10 cellular contexts compared by ENCODE assay signal in the genomic region with DNA sequence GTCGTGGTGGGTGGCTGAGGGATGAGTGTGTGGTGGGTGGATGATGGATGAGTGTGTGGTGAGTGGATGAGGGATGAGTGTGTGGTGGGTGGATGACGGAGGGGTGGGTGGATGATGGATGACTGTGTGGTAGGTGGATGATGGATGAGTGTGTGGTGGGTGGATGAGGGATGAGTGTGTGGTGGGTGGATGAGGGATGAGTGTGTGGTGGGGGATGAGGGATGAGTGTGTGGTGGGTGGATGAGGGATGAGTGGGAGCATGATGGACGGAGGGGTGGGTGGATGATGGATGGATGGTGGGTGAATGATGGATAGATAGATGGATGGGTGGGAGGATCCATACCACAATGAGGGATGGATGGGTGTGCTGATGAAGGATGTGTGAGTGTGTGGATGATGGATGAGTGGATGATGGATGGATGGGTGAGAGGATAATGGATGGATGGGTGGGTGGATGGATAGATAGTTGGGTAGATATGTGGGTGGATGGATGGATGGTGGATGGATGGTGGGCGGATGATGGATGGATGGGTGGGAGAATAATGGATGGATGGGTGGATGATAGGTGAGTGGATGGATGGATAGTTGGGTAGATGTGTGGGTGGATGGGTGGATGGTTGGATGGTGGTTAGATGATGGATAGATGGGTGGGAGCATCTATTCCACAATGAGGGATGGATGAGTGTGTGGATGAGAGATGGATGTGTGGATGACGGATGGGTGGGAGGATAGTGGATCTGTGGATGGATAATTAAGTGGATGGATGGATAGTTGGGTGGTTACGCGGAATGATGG.
"Had no signal": no experiment of that assay in that cellular context is flagged by ENCODE, and none has a peak within 500 bp of the region (broad histone marks: within the 10 kb centered on the region; RNA-seq: fewer than 3 reads in every experiment).

No MANE protein-coding gene starts in this region.

- H3K9me3 ChIP-seq: colonic mucosa, esophagus muscularis mucosa, psoas muscle had no signal

- H3K36me3 ChIP-seq: colonic mucosa had no signal

- H3K4me3 ChIP-seq: cardiac muscle cell, colonic mucosa, esophagus muscularis mucosa, psoas muscle had no signal

- H3K27me3 ChIP-seq: cardiac muscle cell, colonic mucosa, esophagus muscularis mucosa had no signal

- DNase-seq: activated CD4-positive, alpha-beta T cell treated with anti-CD3 and anti-CD28 coated beads, Interleukin-2, amount 10 ng/mL, durations not matched to agents 24 days and 14 days; activated naive CD4-positive, alpha-beta T cell treated with anti-CD3 and anti-CD28 coated beads, Interleukin-2, amount 50 U/mL, for 16 hours; colonic mucosa; glutamatergic neuron; kidney glomerular epithelial cell; psoas muscle; stimulated activated naive CD8-positive, alpha-beta T cell treated with anti-CD3 and anti-CD28 coated beads, Interleukin-15, Interleukin-2, amounts not matched to agents 100 U/mL and 50 U/mL, for 24 hours had no signal

- H3K27ac ChIP-seq: cardiac muscle cell, colonic mucosa, esophagus muscularis mucosa, psoas muscle had no signal

- ATAC-seq: psoas muscle; sciatic nerve; stimulated activated naive CD8-positive, alpha-beta T cell treated with anti-CD3 and anti-CD28 coated beads, Interleukin-15, Interleukin-2, amounts not matched to agents 100 U/mL and 50 U/mL, for 24 hours had no signal

- H3K4me1 ChIP-seq: colonic mucosa, esophagus muscularis mucosa, psoas muscle had no signal
